Comparison of ENCODE assay signal across 16 cellular contexts in the genomic region with DNA sequence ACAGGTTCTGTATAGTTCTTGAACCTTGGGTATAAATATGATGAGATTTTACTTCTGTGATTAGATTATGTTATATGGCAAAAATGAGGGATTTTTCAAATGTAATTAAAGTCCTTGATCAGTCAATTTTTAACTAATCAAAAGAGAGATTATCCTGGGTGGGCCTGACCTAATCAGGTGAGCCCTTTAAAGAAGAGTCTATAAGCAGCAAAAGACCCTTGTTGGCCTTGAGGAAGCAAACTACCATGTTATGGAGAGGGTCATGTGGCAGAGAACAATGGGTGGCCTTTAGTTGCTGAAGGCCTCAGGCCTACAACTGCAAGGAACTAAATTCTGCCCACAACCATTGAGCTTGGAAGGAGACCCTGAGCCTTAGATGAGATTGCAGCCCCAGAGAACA.
DNase-seq lines count a peak whose midpoint lies in the region; ATAC-seq and TF ChIP-seq lines count a peak whose summit lies in the region.
"Had no signal": no experiment of that assay in that cellular context is flagged by ENCODE, and none has a peak within 500 bp of the region (broad histone marks: within the 10 kb centered on the region; RNA-seq: fewer than 3 reads in every experiment).

No MANE protein-coding gene starts in this region.

- TF ChIP-seq CTCF in HEK293 (tag by site-specific recombination; IDR thresholded peaks at IDR 0.05) (no peak), GM23338 (conservative IDR thresholded peaks at IDR 0.05; ENCODE audit: low read depth in 2 of 2) (no peak)

- no peaks in the 10 kb centered on the region for H3K27me3 Mint-ChIP-seq in activated naive CD4-positive, alpha-beta T cell treated with anti-CD3 and anti-CD28 coated beads for 36 hours (ENCODE audit: low read depth)
- H3K27me3 Mint-ChIP-seq in activated T-helper 17 cell treated with anti-CD3 and anti-CD28 coated beads, Interleukin-2, amount 50 U/mL, for 72 hours = no peaks in the 10 kb centered on the region
- peaks cover 3% of the 10 kb centered on the region for H3K27me3 Mint-ChIP-seq in GM23338 (ENCODE audit: insufficient read depth, low read depth, poor library complexity)

- peak overlapping the region; percentile 22 for H3K27ac Mint-ChIP-seq in activated naive CD4-positive, alpha-beta T cell treated with anti-CD3 and anti-CD28 coated beads for 36 hours
- H3K27ac Mint-ChIP-seq in activated T-helper 17 cell treated with anti-CD3 and anti-CD28 coated beads, Interleukin-2, amount 50 U/mL, for 72 hours = peak overlapping the region; percentile 97
- peak overlapping the region; percentile 92 for H3K27ac Mint-ChIP-seq in stimulated activated effector memory CD8-positive, alpha-beta T cell treated with anti-CD3 and anti-CD28 coated beads, Interleukin-12 subunit alpha, Interleukin-12 subunit beta, amount 100 ng/mL, for 72 hours
- no peak overlapping the region for H3K27ac Mint-ChIP-seq in GM23338

- intact Hi-C loops in activated naive CD4-positive, alpha-beta T cell treated with anti-CD3 and anti-CD28 coated beads for 36 hours (cut with micrococcal nuclease) = no loop called here

- H4K20me1 ChIP-seq in GM23338 (replicated peaks; ENCODE audit: insufficient read depth) = no peaks in the 10 kb centered on the region

- POLR2A ChIA-PET in HEK293 (lab: Yijun Ruan, JAX) = no interaction called here

- peaks cover 74% of the 10 kb centered on the region for H3K4me1 Mint-ChIP-seq in activated naive CD4-positive, alpha-beta T cell treated with anti-CD3 and anti-CD28 coated beads for 36 hours (ENCODE audit: low read depth)
- H3K4me1 Mint-ChIP-seq in activated T-helper 17 cell treated with anti-CD3 and anti-CD28 coated beads, Interleukin-2, amount 50 U/mL, for 72 hours = peaks cover 41% of the 10 kb centered on the region
- H3K4me1 Mint-ChIP-seq in stimulated activated effector memory CD8-positive, alpha-beta T cell treated with anti-CD3 and anti-CD28 coated beads, Interleukin-12 subunit alpha, Interleukin-12 subunit beta, amount 100 ng/mL, for 72 hours = peaks cover 77% of the 10 kb centered on the region
- H3K4me1 Mint-ChIP-seq in GM23338 = peaks cover 12% of the 10 kb centered on the region

- H3K9me3 ChIP-seq in HEK293 (ENCODE audit: control insufficient read depth, insufficient read depth, low read depth, low read length) = no peaks in the 10 kb centered on the region
- H3K9me3 ChIP-seq: testis had no signal

- no peak for ATAC-seq in activated T-helper 17 cell treated with anti-CD3 and anti-CD28 coated beads, Interleukin-2, amount 50 U/mL, for 72 hours (replicated peaks)
- ATAC-seq in stimulated activated effector memory CD8-positive, alpha-beta T cell treated with anti-CD3 and anti-CD28 coated beads, Interleukin-12 subunit alpha, Interleukin-12 subunit beta, amount 100 ng/mL, for 72 hours = no peak
- ATAC-seq in HG03521 (IDR thresholded peaks at IDR 0.05; ENCODE audit: unreplicated experiment) (no peak), GM21423 (IDR thresholded peaks at IDR 0.05; ENCODE audit: unreplicated experiment) (no peak), GM23338 (no peak)

- H3K27ac ChIP-seq in HEK293 (ENCODE audit: extremely low read depth, low read depth, low read length) = no peak overlapping the region
- H3K27ac ChIP-seq in GM23338 (ENCODE audit: low read depth) = no peak overlapping the region
- H3K27ac ChIP-seq: left ventricle myocardium inferior, testis had no signal

- no peaks in the 10 kb centered on the region for H3K27me3 ChIP-seq in GM23338 (ENCODE audit: insufficient read depth)
- H3K27me3 ChIP-seq: testis had no signal

- no peaks in the 10 kb centered on the region for H3K9me3 Mint-ChIP-seq in activated naive CD4-positive, alpha-beta T cell treated with anti-CD3 and anti-CD28 coated beads for 36 hours
- no peaks in the 10 kb centered on the region for H3K9me3 Mint-ChIP-seq in activated T-helper 17 cell treated with anti-CD3 and anti-CD28 coated beads, Interleukin-2, amount 50 U/mL, for 72 hours
- no peaks in the 10 kb centered on the region for H3K9me3 Mint-ChIP-seq in stimulated activated effector memory CD8-positive, alpha-beta T cell treated with anti-CD3 and anti-CD28 coated beads, Interleukin-12 subunit alpha, Interleukin-12 subunit beta, amount 100 ng/mL, for 72 hours
- H3K9me3 Mint-ChIP-seq in GM23338 = no peaks in the 10 kb centered on the region

- DNase-seq in activated naive CD4-positive, alpha-beta T cell treated with anti-CD3 and anti-CD28 coated beads for 36 hours = no peak
- no peak for DNase-seq in activated naive CD4-positive, alpha-beta T cell (lab: John Stamatoyannopoulos, UW)
- DNase-seq in stimulated activated effector memory CD8-positive, alpha-beta T cell treated with anti-CD3 and anti-CD28 coated beads, Interleukin-12 subunit alpha, Interleukin-12 subunit beta, amount 100 ng/mL, for 72 hours (ENCODE audit: low spot score in 2 of 2) = no peak
- DNase-seq in GM23338 (ENCODE audit: low spot score) = no peak
- DNase-seq: activated gamma-delta T cell treated with Interleukin-2 at 50 U/mL for 16 hours; COR-L47; glutamatergic neuron; left ventricle myocardium inferior; NCI-H1417; NCI-H524 treated with DMSO at 0.1 percent for 48 hours; stimulated activated CD4-positive, alpha-beta T cell treated with anti-CD3 and anti-CD28 coated beads, Interleukin-12 subunit alpha, Interleukin-12 subunit beta, amount 100 ng/mL, for 4 hours; testis had no signal

- H3K4me3 Mint-ChIP-seq in activated naive CD4-positive, alpha-beta T cell treated with anti-CD3 and anti-CD28 coated beads for 36 hours = no peak overlapping the region
- H3K4me3 Mint-ChIP-seq in activated T-helper 17 cell treated with anti-CD3 and anti-CD28 coated beads, Interleukin-2, amount 50 U/mL, for 72 hours = peak overlapping the region; percentile 97
- H3K4me3 Mint-ChIP-seq in stimulated activated effector memory CD8-positive, alpha-beta T cell treated with anti-CD3 and anti-CD28 coated beads, Interleukin-12 subunit alpha, Interleukin-12 subunit beta, amount 100 ng/mL, for 72 hours = peak overlapping the region; percentile 93
- no peak overlapping the region for H3K4me3 Mint-ChIP-seq in GM23338

- no peaks in the 10 kb centered on the region for H3K9me2 ChIP-seq in GM23338 (ENCODE audit: insufficient read depth)

- H3K36me3 Mint-ChIP-seq in activated naive CD4-positive, alpha-beta T cell treated with anti-CD3 and anti-CD28 coated beads for 36 hours (ENCODE audit: low read depth) = peaks cover 11% of the 10 kb centered on the region
- H3K36me3 Mint-ChIP-seq in activated T-helper 17 cell treated with anti-CD3 and anti-CD28 coated beads, Interleukin-2, amount 50 U/mL, for 72 hours (ENCODE audit: low read depth) = peaks cover 61% of the 10 kb centered on the region
- peaks cover 31% of the 10 kb centered on the region for H3K36me3 Mint-ChIP-seq in stimulated activated effector memory CD8-positive, alpha-beta T cell treated with anti-CD3 and anti-CD28 coated beads, Interleukin-12 subunit alpha, Interleukin-12 subunit beta, amount 100 ng/mL, for 72 hours
- H3K36me3 Mint-ChIP-seq in GM23338 (ENCODE audit: low read depth) = no peaks in the 10 kb centered on the region

- no peaks in the 10 kb centered on the region for H3K36me3 ChIP-seq in HEK293 (ENCODE audit: control insufficient read depth in 2 of 2, insufficient read depth in 1 of 2, low read length in 2 of 2)
- no peaks in the 10 kb centered on the region for H3K36me3 ChIP-seq in GM23338 (ENCODE audit: insufficient read depth)
- H3K36me3 ChIP-seq: left ventricle myocardium inferior had no signal

- H3K4me1 ChIP-seq in HEK293 (ENCODE audit: control insufficient read depth, insufficient read depth, low read length) = no peaks in the 10 kb centered on the region
- peaks cover 4% of the 10 kb centered on the region; the same call in 1 of the 2 replicates for H3K4me1 ChIP-seq in GM23338 (ENCODE audit: insufficient read depth)
- H3K4me1 ChIP-seq: left ventricle myocardium inferior, testis had no signal

- H3K4me3 ChIP-seq in HEK293 (ENCODE audit: low read depth, low read length) = no peak overlapping the region
- no peak overlapping the region for H3K4me3 ChIP-seq in GM23338
- H3K4me3 ChIP-seq: left ventricle myocardium inferior, testis had no signal

- CTCF ChIA-PET in activated naive CD4-positive, alpha-beta T cell treated with anti-CD3 and anti-CD28 coated beads for 36 hours (lab: Charles Lee) = interaction anchor here (1.1 to 10.1 kb wide), 5 partner anchors 12 to 104 kb away, joined by 3 to 110 read pairs (median 3); no protein-coding TSS in a partner anchor
- CTCF ChIA-PET in HEK293 (lab: Yijun Ruan, JAX) = interaction anchor here (0.7 to 2.3 kb wide), 5 partner anchors 33 to 314 kb away, joined by 3 to 7 read pairs (median 3); no protein-coding TSS in a partner anchor

- H3K4me2 ChIP-seq in GM23338 = no peak overlapping the region

- no peaks in the 10 kb centered on the region; the same call in 1 of the 2 replicates for H3F3A ChIP-seq in GM23338 (replicated peaks; ENCODE audit: low read depth)

- no peak overlapping the region for H2AFZ ChIP-seq in GM23338

- H3K79me2 ChIP-seq in GM23338 (replicated peaks; ENCODE audit: insufficient read depth) = no peaks in the 10 kb centered on the region

TF ChIP-seq in HEK293, 187 proteins besides CTCF, POLR2A, EP300 and RAD21:
- TF ChIP-seq ZNF555 (tag by site-specific recombination; conservative IDR thresholded peaks at IDR 0.05) = no peak
- TF ChIP-seq ZNF10 (tag by site-specific recombination; IDR thresholded peaks at IDR 0.05) = peak; percentile 99

TF ChIP-seq in GM23338, 12 proteins besides CTCF, POLR2A, EP300 and RAD21 (continues in another document):
- TF ChIP-seq, protein P1, sequence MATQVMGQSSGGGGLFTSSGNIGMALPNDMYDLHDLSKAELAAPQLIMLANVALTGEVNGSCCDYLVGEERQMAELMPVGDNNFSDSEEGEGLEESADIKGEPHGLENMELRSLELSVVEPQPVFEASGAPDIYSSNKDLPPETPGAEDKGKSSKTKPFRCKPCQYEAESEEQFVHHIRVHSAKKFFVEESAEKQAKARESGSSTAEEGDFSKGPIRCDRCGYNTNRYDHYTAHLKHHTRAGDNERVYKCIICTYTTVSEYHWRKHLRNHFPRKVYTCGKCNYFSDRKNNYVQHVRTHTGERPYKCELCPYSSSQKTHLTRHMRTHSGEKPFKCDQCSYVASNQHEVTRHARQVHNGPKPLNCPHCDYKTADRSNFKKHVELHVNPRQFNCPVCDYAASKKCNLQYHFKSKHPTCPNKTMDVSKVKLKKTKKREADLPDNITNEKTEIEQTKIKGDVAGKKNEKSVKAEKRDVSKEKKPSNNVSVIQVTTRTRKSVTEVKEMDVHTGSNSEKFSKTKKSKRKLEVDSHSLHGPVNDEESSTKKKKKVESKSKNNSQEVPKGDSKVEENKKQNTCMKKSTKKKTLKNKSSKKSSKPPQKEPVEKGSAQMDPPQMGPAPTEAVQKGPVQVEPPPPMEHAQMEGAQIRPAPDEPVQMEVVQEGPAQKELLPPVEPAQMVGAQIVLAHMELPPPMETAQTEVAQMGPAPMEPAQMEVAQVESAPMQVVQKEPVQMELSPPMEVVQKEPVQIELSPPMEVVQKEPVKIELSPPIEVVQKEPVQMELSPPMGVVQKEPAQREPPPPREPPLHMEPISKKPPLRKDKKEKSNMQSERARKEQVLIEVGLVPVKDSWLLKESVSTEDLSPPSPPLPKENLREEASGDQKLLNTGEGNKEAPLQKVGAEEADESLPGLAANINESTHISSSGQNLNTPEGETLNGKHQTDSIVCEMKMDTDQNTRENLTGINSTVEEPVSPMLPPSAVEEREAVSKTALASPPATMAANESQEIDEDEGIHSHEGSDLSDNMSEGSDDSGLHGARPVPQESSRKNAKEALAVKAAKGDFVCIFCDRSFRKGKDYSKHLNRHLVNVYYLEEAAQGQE (IDR thresholded peaks at IDR 0.05; ENCODE audit: unreplicated experiment) = no peak

Comparison
In these comparisons a context has a peak if more than half of its experiments do, and no peak if none do; other contexts are left out.
1. H3K4me3 Mint-ChIP-seq: peak in activated T-helper 17 cell treated with anti-CD3 and anti-CD28 coated beads, Interleukin-2, amount 50 U/mL, for 72 hours (single experiment) and stimulated activated effector memory CD8-positive, alpha-beta T cell treated with anti-CD3 and anti-CD28 coated beads, Interleukin-12 subunit alpha, Interleukin-12 subunit beta, amount 100 ng/mL, for 72 hours (single experiment); none in activated naive CD4-positive, alpha-beta T cell treated with anti-CD3 and anti-CD28 coated beads for 36 hours (single experiment) and GM23338 (single experiment).